ENCODE assay signal across 8 cellular contexts in the genomic region with DNA sequence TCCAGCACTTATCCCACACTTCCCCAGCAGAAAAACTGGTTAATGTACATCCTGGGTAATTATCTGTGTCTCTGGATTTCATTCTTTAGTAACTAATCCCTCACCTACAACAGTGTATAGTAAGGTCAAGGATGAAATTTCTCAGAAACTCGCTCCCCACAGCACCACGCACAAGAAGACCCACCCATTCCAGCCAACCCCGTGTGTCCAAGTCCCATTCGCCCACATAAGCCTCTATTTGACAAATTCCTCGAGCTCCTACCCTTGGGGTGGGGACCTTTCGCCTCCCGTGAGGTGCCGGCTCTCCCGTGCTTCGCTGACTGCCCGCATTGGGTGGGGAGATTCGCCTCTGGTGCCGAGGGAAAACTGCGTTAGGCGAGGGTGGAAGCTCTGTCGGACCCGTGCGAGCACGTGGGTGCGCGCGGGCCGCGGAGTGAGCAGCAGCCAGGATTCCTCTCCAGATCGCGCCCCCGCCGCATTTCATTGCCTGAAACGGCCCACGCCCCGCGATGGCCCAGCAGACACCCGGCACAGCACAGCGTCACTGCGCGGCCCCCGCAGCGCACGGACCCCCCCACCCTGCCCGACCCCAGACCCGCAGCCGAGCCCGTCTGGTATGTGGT. TPM values are rescaled to one million over a fixed set of nuclear protein-coding genes. Genes with fewer than 3 reads are reported as not detected.
DNase-seq lines count a peak whose midpoint lies in the region; ATAC-seq and TF ChIP-seq lines count a peak whose summit lies in the region.

No MANE protein-coding gene starts in this region.

- no peaks in the 10 kb centered on the region for H3K27me3 ChIP-seq in CD8-positive, alpha-beta T cell (ENCODE audit: insufficient read depth, low read length)
- H3K27me3 ChIP-seq in MG63 (peaks cover 14% of the 10 kb centered on the region), uterus (no peaks in the 10 kb centered on the region)

- no peaks in the 10 kb centered on the region for H3K9me3 Mint-ChIP-seq in CD8-positive, alpha-beta T cell

- H3K4me3 Mint-ChIP-seq in CD8-positive, alpha-beta T cell: peak overlapping the region; percentile 95

- peaks cover 8% of the 10 kb centered on the region for H3K36me3 Mint-ChIP-seq in CD8-positive, alpha-beta T cell

- peaks cover 16% of the 10 kb centered on the region for H3K4me1 Mint-ChIP-seq in CD8-positive, alpha-beta T cell (ENCODE audit: low read depth)

- intact Hi-C loops in CD8-positive, alpha-beta T cell (cut with DNase I, micrococcal nuclease): loop anchor here (1.0 to 5.0 kb wide), 8 partner anchors 70 to 584 kb away; a partner anchor contains a TSS
- intact Hi-C loops in uterus (cut with DNase I; ENCODE audit: low total_unique reads): no loop called here

- no peak for TF ChIP-seq POLR2A in uterus (IDR thresholded peaks at IDR 0.05)

- CTCF ChIA-PET in CD8-positive, alpha-beta T cell (lab: Charles Lee): interaction anchor here (1.1 kb wide), 1 partner anchor 9 kb away, joined by 3 read pairs; no protein-coding TSS in a partner anchor

- peak; percentile 20 for ATAC-seq in CD8-positive, alpha-beta T cell
- peak; percentile 16 for ATAC-seq in GM21717 (IDR thresholded peaks at IDR 0.05; ENCODE audit: unreplicated experiment)
- ATAC-seq in omental fat pad (ENCODE audit: low FRiP score): peak; percentile 52

- H3K9me3 ChIP-seq in CD8-positive, alpha-beta T cell (ENCODE audit: low read length): no peaks in the 10 kb centered on the region
- H3K9me3 ChIP-seq in MG63: no peaks in the 10 kb centered on the region
- no peaks in the 10 kb centered on the region for H3K9me3 ChIP-seq in uterus

- H3K4me3 ChIP-seq in CD8-positive, alpha-beta T cell (ENCODE audit: low read depth, low read length): peak overlapping the region; percentile 66
- H3K4me3 ChIP-seq in MG63: peak overlapping the region; percentile 58
- H3K4me3 ChIP-seq in fibroblast of mammary gland (ENCODE audit: control insufficient read depth, low read depth, low read length): peak overlapping the region; percentile 50
- peak overlapping the region; percentile 35 to 70 for H3K4me3 ChIP-seq in uterus

- no peaks in the 10 kb centered on the region for H3K36me3 ChIP-seq in CD8-positive, alpha-beta T cell (ENCODE audit: insufficient read depth, low read length)
- H3K36me3 ChIP-seq in MG63: no peaks in the 10 kb centered on the region
- no peaks in the 10 kb centered on the region for H3K36me3 ChIP-seq in uterus

- no peak for TF ChIP-seq CTCF in CD8-positive, alpha-beta T cell (IDR thresholded peaks at IDR 0.05)
- no peak for TF ChIP-seq CTCF in fibroblast of mammary gland (conservative IDR thresholded peaks at IDR 0.05; ENCODE audit: control insufficient read depth, insufficient read depth, low read depth, low read length)
- TF ChIP-seq CTCF in omental fat pad (IDR thresholded peaks at IDR 0.05): no peak
- TF ChIP-seq CTCF in uterus (IDR thresholded peaks at IDR 0.05): no peak

- peaks cover 14% of the 10 kb centered on the region for H3K4me1 ChIP-seq in CD8-positive, alpha-beta T cell (ENCODE audit: insufficient read depth, low read length)
- no peaks in the 10 kb centered on the region for H3K4me1 ChIP-seq in uterus

- peak overlapping the region; percentile 69 for H3K27ac ChIP-seq in CD8-positive, alpha-beta T cell (ENCODE audit: low read depth, low read length)
- H3K27ac ChIP-seq in uterus: peak overlapping the region in 1 of 2 donors; percentile 59

- H3K27me3 Mint-ChIP-seq in CD8-positive, alpha-beta T cell (ENCODE audit: low read depth): peaks cover 13% of the 10 kb centered on the region

- peak in 4 of 7 experiments; percentile 8 to 60 (median 34) for DNase-seq in CD8-positive, alpha-beta T cell
- DNase-seq in MG63: peak; percentile 32
- peak; percentile 55 for DNase-seq in activated T-cell treated with anti-CD3 and anti-CD28 coated beads, Interleukin-2, amount 50 U/mL, for 1 hour
- no peak for DNase-seq in fibroblast of mammary gland (ENCODE audit: low read depth)
- no peak for DNase-seq in omental fat pad (ENCODE audit: low spot score)
- DNase-seq in uterus: peak in 1 of 2 donors; percentile 31
- DNase-seq in OCI-M1 (lab: John Stamatoyannopoulos, UW): no peak

- peak overlapping the region; percentile 90 for H3K27ac Mint-ChIP-seq in CD8-positive, alpha-beta T cell

- POLR2A ChIA-PET in CD8-positive, alpha-beta T cell (lab: Charles Lee): interaction anchor here (0.6 to 1.7 kb wide), 5 partner anchors 13 to 584 kb away, joined by 3 to 4 read pairs (median 3); a partner anchor contains a TSS

RNA-seq across cellular contexts. Expression of a gene that starts 0.9 kb away (rescaled TPM):
- 1 to 10 TPM; 1.5 to 1.7 TPM for total RNA-seq in CD8-positive, alpha-beta T cell
- 2.0 TPM in 1 of 2 replicates, not detected in the other for total RNA-seq in MG63 (2014; rRNA removed; shearing (Covaris generic); ENCODE audit: low replicate concordance)
- total RNA-seq in omental fat pad (1 to 10 TPM in 1 of 4 donors, under 1 TPM in 3; 0.32 to 1.8 (median 0.71) TPM), uterus (1 to 10 TPM in 3 of 4 donors, under 1 TPM in 1; 0.26 to 9.5 (median 4.5) TPM)

Comparison
In these comparisons a context has a peak if more than half of its experiments do, and no peak if none do; other contexts are left out.
1. DNase-seq: peak in CD8-positive, alpha-beta T cell (4 of 7), MG63 (single experiment) and activated T-cell treated with anti-CD3 and anti-CD28 coated beads, Interleukin-2, amount 50 U/mL, for 1 hour (single experiment); none in fibroblast of mammary gland (single experiment), omental fat pad (single experiment) and OCI-M1 (single experiment).
2. Peak in every context shown above with its lines, with median percentiles within 50 percentile points of each other: ATAC-seq and H3K4me3 ChIP-seq.